21 cellular contexts compared by ENCODE assay signal in genomic region chr22:17090550-17090949, GRCh38. TPM values are rescaled to one million over a fixed set of nuclear protein-coding genes. Genes with fewer than 3 reads are reported as not detected.
A peak's percentile ranks its signal among the peaks of the same experiment; 100 is the strongest.
DNase-seq lines count a peak whose midpoint lies in the region; ATAC-seq, FAIRE-seq and TF ChIP-seq lines count a peak whose summit lies in the region.
"Had no signal": no experiment of that assay in that cellular context is flagged by ENCODE, and none has a peak within 500 bp of the region (broad histone marks: within the 10 kb centered on the region; RNA-seq: fewer than 3 reads in every experiment).

No MANE protein-coding gene starts in this region.

- ATAC-seq in CD4-positive, alpha-beta T cell (ENCODE audit: poor library complexity): no peak
- no peak for ATAC-seq in T-helper 17 cell
- no peak for ATAC-seq in naive thymus-derived CD8-positive, alpha-beta T cell

- H3K4me3 Mint-ChIP-seq in activated naive CD4-positive, alpha-beta T cell treated with anti-CD3 and anti-CD28 coated beads, Interleukin-2, amount 50 U/mL, for 24 hours: peak overlapping the region; percentile 58
- peak overlapping the region; percentile 54 for H3K4me3 Mint-ChIP-seq in CD4-positive, alpha-beta T cell
- peak overlapping the region; percentile 49 for H3K4me3 Mint-ChIP-seq in T-helper 17 cell
- peak overlapping the region; percentile 36 to 79 (median 66) for H3K4me3 Mint-ChIP-seq in naive thymus-derived CD8-positive, alpha-beta T cell

- H3K36me3 ChIP-seq in kidney (ENCODE audit: control insufficient read depth in 1 of 2, insufficient read depth in 2 of 2, low read length in 2 of 2): no peaks in the 10 kb centered on the region
- H3K36me3 ChIP-seq: SJCRH30 had no signal

- H3K4me1 ChIP-seq in kidney (ENCODE audit: control insufficient read depth in 1 of 2, insufficient read depth in 1 of 2, low read depth in 1 of 2, low read length in 2 of 2): no peaks in the 10 kb centered on the region

- H3K36me3 Mint-ChIP-seq in activated naive CD4-positive, alpha-beta T cell treated with anti-CD3 and anti-CD28 coated beads, Interleukin-2, amount 50 U/mL, for 24 hours: peaks cover 2% of the 10 kb centered on the region
- peaks cover 60% of the 10 kb centered on the region for H3K36me3 Mint-ChIP-seq in CD4-positive, alpha-beta T cell (ENCODE audit: low read depth)
- H3K36me3 Mint-ChIP-seq in T-helper 17 cell (ENCODE audit: low read depth): no peaks in the 10 kb centered on the region
- peaks cover 0 to 17% (median 0%) of the 10 kb centered on the region in 3 donors for H3K36me3 Mint-ChIP-seq in naive thymus-derived CD8-positive, alpha-beta T cell

- no peak overlapping the region for H3K9ac ChIP-seq in kidney (ENCODE audit: low read length in 2 of 2)

- no peaks in the 10 kb centered on the region for H3K27me3 Mint-ChIP-seq in activated naive CD4-positive, alpha-beta T cell treated with anti-CD3 and anti-CD28 coated beads, Interleukin-2, amount 50 U/mL, for 24 hours
- no peaks in the 10 kb centered on the region for H3K27me3 Mint-ChIP-seq in CD4-positive, alpha-beta T cell
- no peaks in the 10 kb centered on the region for H3K27me3 Mint-ChIP-seq in T-helper 17 cell
- no peaks in the 10 kb centered on the region for H3K27me3 Mint-ChIP-seq in naive thymus-derived CD8-positive, alpha-beta T cell

- intact Hi-C loops in CD4-positive, alpha-beta T cell (cut with DNase I, micrococcal nuclease): no loop called here
- intact Hi-C loops in kidney (cut with DNase I): no loop called here

- H3K27ac Mint-ChIP-seq in activated naive CD4-positive, alpha-beta T cell treated with anti-CD3 and anti-CD28 coated beads, Interleukin-2, amount 50 U/mL, for 24 hours: peak overlapping the region; percentile 49
- H3K27ac Mint-ChIP-seq in CD4-positive, alpha-beta T cell: peak overlapping the region; percentile 64
- peak overlapping the region; percentile 67 for H3K27ac Mint-ChIP-seq in T-helper 17 cell
- H3K27ac Mint-ChIP-seq in naive thymus-derived CD8-positive, alpha-beta T cell: peak overlapping the region in 9 of 10 donors; percentile 3 to 84 (median 70)

- TF ChIP-seq CTCF in CD4-positive, alpha-beta T cell (IDR thresholded peaks at IDR 0.05): no peak
- no peak for TF ChIP-seq CTCF in kidney (IDR thresholded peaks at IDR 0.05; ENCODE audit: borderline replicate concordance, extremely low read depth, insufficient read depth)

- POLR2A ChIA-PET in CD4-positive, alpha-beta T cell (lab: Charles Lee): interaction anchor here (5.4 kb wide), 1 partner anchor 26 kb away, joined by 42 read pairs; no protein-coding TSS in a partner anchor
- POLR2A ChIA-PET in naive thymus-derived CD8-positive, alpha-beta T cell (lab: Charles Lee): interaction anchor here (5.5 to 7.2 kb wide), 3 partner anchors 7 to 26 kb away, joined by 53 to 74 read pairs (median 67); no protein-coding TSS in a partner anchor

- DNase-seq in activated naive CD4-positive, alpha-beta T cell treated with anti-CD3 and anti-CD28 coated beads, Interleukin-2, amount 50 U/mL, for 16 hours: no peak
- DNase-seq in CD4-positive, alpha-beta T cell: no peak
- DNase-seq in T-helper 17 cell (no peak), DMS79 treated with DMSO at 0.1 percent for 48 hours (lab: John Stamatoyannopoulos, UW) (no peak), SKM-1 treated with dmso at 0.1 percent for 144 hours (lab: John Stamatoyannopoulos, UW; ENCODE audit: unreplicated experiment) (no peak), kidney (no peak)
- no peak for DNase-seq in naive thymus-derived CD8-positive, alpha-beta T cell
- DNase-seq: EL, GF-D8, IMR-90, NCI-H1417, NCI-H1694 treated with DMSO at 0.1 percent for 48 hours, NCI-H2081 treated with DMSO at 0.1 percent for 48 hours, NCI-H446, NCI-H526, OCI-M1, SJCRH30 had no signal

- H3K27ac ChIP-seq in CD4-positive, alpha-beta T cell (ENCODE audit: low read depth, low read length): no peak overlapping the region
- H3K27ac ChIP-seq in kidney (ENCODE audit: low read depth in 2 of 2, low read length in 2 of 2): no peak overlapping the region
- H3K27ac ChIP-seq: SJCRH30 had no signal

- H3K9me3 ChIP-seq in CD4-positive, alpha-beta T cell (ENCODE audit: control insufficient read depth, low read length): no peaks in the 10 kb centered on the region
- H3K9me3 ChIP-seq in T-helper 17 cell (ENCODE audit: control insufficient read depth, low read length, poor library complexity, severe bottlenecking): no peaks in the 10 kb centered on the region
- H3K9me3 ChIP-seq in kidney (ENCODE audit: control insufficient read depth in 1 of 2, low read length in 2 of 2): no peaks in the 10 kb centered on the region
- H3K9me3 ChIP-seq: SJCRH30 had no signal

- H3K27me3 ChIP-seq in CD4-positive, alpha-beta T cell (ENCODE audit: control insufficient read depth, insufficient read depth, low read length): no peaks in the 10 kb centered on the region
- H3K27me3 ChIP-seq: SJCRH30 had no signal

- FAIRE-seq in kidney (lab: Jason Lieb, UNC): no peak
- FAIRE-seq: A204.1, GM19239, RCC 7860 had no signal

- CTCF ChIA-PET in CD4-positive, alpha-beta T cell (lab: Charles Lee): no interaction called here

- H3K4me3 ChIP-seq in kidney (ENCODE audit: low read length in 2 of 2): no peak overlapping the region
- H3K4me3 ChIP-seq: SJCRH30 had no signal

- peaks cover 89% of the 10 kb centered on the region for H3K4me1 Mint-ChIP-seq in activated naive CD4-positive, alpha-beta T cell treated with anti-CD3 and anti-CD28 coated beads, Interleukin-2, amount 50 U/mL, for 24 hours
- H3K4me1 Mint-ChIP-seq in CD4-positive, alpha-beta T cell (ENCODE audit: low read depth): peaks cover 89% of the 10 kb centered on the region
- H3K4me1 Mint-ChIP-seq in T-helper 17 cell: peaks cover 62% of the 10 kb centered on the region
- H3K4me1 Mint-ChIP-seq in naive thymus-derived CD8-positive, alpha-beta T cell: peaks cover 48 to 93% (median 89%) of the 10 kb centered on the region in 4 donors

- no peaks in the 10 kb centered on the region for H3K9me3 Mint-ChIP-seq in activated naive CD4-positive, alpha-beta T cell treated with anti-CD3 and anti-CD28 coated beads, Interleukin-2, amount 50 U/mL, for 24 hours
- H3K9me3 Mint-ChIP-seq in CD4-positive, alpha-beta T cell: no peaks in the 10 kb centered on the region
- H3K9me3 Mint-ChIP-seq in naive thymus-derived CD8-positive, alpha-beta T cell: no peaks in the 10 kb centered on the region

RNA-seq across cellular contexts. Expression of gene IL17RA, which starts 5.8 kb away (rescaled TPM):
- 10 to 100 TPM; 23.2 to 24.3 TPM for total RNA-seq in CD4-positive, alpha-beta T cell
- total RNA-seq in T-helper 17 cell (10 to 100 TPM; 26.2 to 31.0 TPM), kidney (26.8 TPM)
- total RNA-seq in naive thymus-derived CD8-positive, alpha-beta T cell: 10 to 100 TPM; 69.9 to 78.6 TPM
- polyA plus RNA-seq in naive thymus-derived CD8-positive, alpha-beta T cell: 10 to 100 TPM; 26.2 to 57.7 (median 48.8) TPM
- 4.2 TPM for polyA plus RNA-seq in kidney (ENCODE audit: insufficient read depth, low read depth, low replicate concordance)

RNA-seq across cellular contexts. Expression of gene TMEM121B, which starts 30.6 kb away (rescaled TPM):
- under 1 TPM; 0.05 to 0.08 TPM for total RNA-seq in CD4-positive, alpha-beta T cell
- total RNA-seq in T-helper 17 cell (under 1 TPM in 1 of 2 donors, not detected in 1; 0.20 TPM), kidney (1.2 TPM)
- under 1 TPM; 0.08 to 0.11 TPM for total RNA-seq in naive thymus-derived CD8-positive, alpha-beta T cell
- polyA plus RNA-seq in naive thymus-derived CD8-positive, alpha-beta T cell: not detected
- polyA plus RNA-seq in kidney (ENCODE audit: insufficient read depth, low read depth, low replicate concordance): 0.19 TPM
